14 cellular contexts compared by ENCODE assay signal in the genomic region with DNA sequence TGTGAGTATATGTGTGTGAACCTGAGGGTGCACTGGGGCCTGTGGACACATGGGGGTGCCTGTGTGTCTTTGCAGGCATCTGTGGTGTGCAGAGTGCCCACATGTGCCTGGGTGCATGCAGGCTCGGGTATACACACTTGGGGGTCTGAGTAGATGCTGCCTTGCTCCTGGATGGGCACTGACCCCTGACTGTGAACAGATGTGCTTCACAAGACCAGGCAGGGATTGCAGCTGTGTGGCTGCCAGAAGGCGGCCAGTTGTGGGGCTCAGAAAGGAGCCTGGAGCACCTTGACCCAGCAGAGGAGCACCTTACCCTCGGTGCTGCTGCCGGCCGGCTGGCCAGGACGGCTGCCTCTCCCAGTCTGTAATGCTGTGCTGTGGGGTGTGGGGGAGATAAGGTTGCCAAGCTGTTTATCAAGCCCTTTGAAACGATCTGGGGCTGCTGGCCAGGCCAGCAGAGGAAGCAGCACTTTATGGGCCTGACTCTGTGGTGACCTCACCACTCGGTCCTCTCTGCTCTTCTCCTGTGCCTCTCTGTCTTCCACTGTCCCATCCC. TPM values are rescaled to one million over a fixed set of nuclear protein-coding genes. Genes with fewer than 3 reads are reported as not detected.
A peak's percentile ranks its signal among the peaks of the same experiment; 100 is the strongest.
DNase-seq lines count a peak whose midpoint lies in the region; ATAC-seq, FAIRE-seq and TF ChIP-seq lines count a peak whose summit lies in the region.
"Had no signal": no experiment of that assay in that cellular context is flagged by ENCODE, and none has a peak within 500 bp of the region (broad histone marks: within the 10 kb centered on the region; RNA-seq: fewer than 3 reads in every experiment).

No MANE protein-coding gene starts in this region.

- FAIRE-seq in HepG2 (lab: Jason Lieb, UNC), result no peak
- FAIRE-seq: H54 had no signal

- no peak for TF ChIP-seq RAD21 in HepG2 (CRISPR knock-in tag; IDR thresholded peaks at IDR 0.05)

- H3K4me2 ChIP-seq in HepG2 (ENCODE audit: low read depth, low read length), result no peak overlapping the region

- no peak for TF ChIP-seq POLR2A in HepG2 (IDR thresholded peaks at IDR 0.05; ENCODE audit: insufficient read depth in 1 of 2, low read depth in 2 of 2, low read length in 2 of 2)

- peak; percentile 55 for ATAC-seq in HepG2
- ATAC-seq in GM21367 (IDR thresholded peaks at IDR 0.05; ENCODE audit: unreplicated experiment), result no peak

- H4K20me1 ChIP-seq in HepG2 (ENCODE audit: insufficient read depth, low read length), result no peaks in the 10 kb centered on the region

- in situ Hi-C loops in HepG2 (cut with HindIII; ENCODE audit: extremely low pct_ligation_motif_present, low pct_unique_long_range_greater_than_20kb), result no loop called here

- H3K9me3 ChIP-seq in MG63 (no peaks in the 10 kb centered on the region), HepG2 (ENCODE audit: low read length) (no peaks in the 10 kb centered on the region)

- no peaks in the 10 kb centered on the region for H3K27me3 ChIP-seq in MG63
- peaks cover 1 to 5% of the 10 kb centered on the region in 2 experiments; a peak in 3 of 5 replicates for H3K27me3 ChIP-seq in HepG2 (ENCODE audit: control insufficient read depth in 1 of 2, insufficient read depth in 2 of 2, low read length in 2 of 2)

- no peak overlapping the region for H3K27ac ChIP-seq in HepG2 (ENCODE audit: extremely low read length, insufficient read depth, low read length)
- H3K27ac ChIP-seq: coronary artery had no signal

- DNase-seq in AG09319 (ENCODE audit: extremely low read depth, low read depth) (no peak), MG63 (peak; percentile 52), choroid plexus epithelial cell (ENCODE audit: low read depth) (no peak), HepG2 (ENCODE audit: low spot score) (no peak), GF-D8 (lab: John Stamatoyannopoulos, UW) (no peak), AG08395 (ENCODE audit: low spot score) (no peak)
- DNase-seq in activated CD4-positive, CD25-positive, alpha-beta regulatory T cell (lab: John Stamatoyannopoulos, UW), result no peak
- DNase-seq: activated CD4-positive, alpha-beta T cell treated with anti-CD3 and anti-CD28 coated beads, Interleukin-2, amount 10 ng/mL, durations not matched to agents 24 days and 14 days; mammary epithelial cell; NCI-H1930; NCI-H524 treated with DMSO at 0.1 percent for 48 hours had no signal

- peaks cover 11% of the 10 kb centered on the region; the same call in 1 of the 2 replicates for H3K4me1 ChIP-seq in HepG2 (ENCODE audit: insufficient read depth, low read length)

- no peak overlapping the region for H3K9ac ChIP-seq in HepG2 (ENCODE audit: insufficient read depth, low read depth, low read length)

- peaks cover 5% of the 10 kb centered on the region for H3K36me3 ChIP-seq in MG63
- H3K36me3 ChIP-seq in HepG2 (replicated peaks in 1 of 2; ENCODE audit: control insufficient read depth in 1 of 2, insufficient read depth in 2 of 2, low read length in 2 of 2), result no peaks in the 10 kb centered on the region

- BruUV-seq in HepG2 (replicated peaks; lab: Mats Ljungman, UMichigan), result no TSS peak

- CTCF ChIA-PET in HepG2 (lab: Yijun Ruan, JAX; ENCODE audit: low intra/inter-chr PET ratio, low total read pairs), result no interaction called here

- no peak overlapping the region for H3K4me3 ChIP-seq in MG63
- no peak overlapping the region for H3K4me3 ChIP-seq in choroid plexus epithelial cell (ENCODE audit: low read depth, low read length)
- no peak overlapping the region for H3K4me3 ChIP-seq in HepG2 (replicated peaks in 1 of 3; ENCODE audit: insufficient read depth in 1 of 3, low read depth in 2 of 3, low read length in 3 of 3)
- H3K4me3 ChIP-seq: coronary artery had no signal

- TF ChIP-seq EP300 in HepG2 (IDR thresholded peaks at IDR 0.05; ENCODE audit: low read depth in 2 of 2, low read length in 2 of 2) (no peak), HepG2 (CRISPR knock-in tag; IDR thresholded peaks at IDR 0.05; ENCODE audit: borderline replicate concordance) (no peak)

- POLR2A ChIA-PET in HepG2 (lab: Yijun Ruan, JAX), result no interaction called here

- 4% methylated on average over 2 of the region's 8 CpGs for WGBS in HepG2 (ENCODE audit: low lambda C conversion rate)

- H3K79me2 ChIP-seq in HepG2 (ENCODE audit: insufficient read depth, low read length), result no peaks in the 10 kb centered on the region

- peak; percentile 11 for TF ChIP-seq CTCF in AG09319 (IDR thresholded peaks at IDR 0.05; ENCODE audit: low read depth, low read length)
- TF ChIP-seq CTCF in choroid plexus epithelial cell (conservative IDR thresholded peaks at IDR 0.05; ENCODE audit: low read depth, low read length), result peak; percentile 4
- TF ChIP-seq CTCF in HepG2 (CRISPR knock-in tag; IDR thresholded peaks at IDR 0.05), result no peak

- H2AFZ ChIP-seq in HepG2 (ENCODE audit: low read length), result no peak overlapping the region

- intact Hi-C loops in HepG2 (cut with micrococcal nuclease; ENCODE audit: unreplicated experiment), result no loop called here

TF ChIP-seq in HepG2, 621 proteins besides CTCF, POLR2A, EP300 and RAD21:
- TF ChIP-seq, protein P1, sequence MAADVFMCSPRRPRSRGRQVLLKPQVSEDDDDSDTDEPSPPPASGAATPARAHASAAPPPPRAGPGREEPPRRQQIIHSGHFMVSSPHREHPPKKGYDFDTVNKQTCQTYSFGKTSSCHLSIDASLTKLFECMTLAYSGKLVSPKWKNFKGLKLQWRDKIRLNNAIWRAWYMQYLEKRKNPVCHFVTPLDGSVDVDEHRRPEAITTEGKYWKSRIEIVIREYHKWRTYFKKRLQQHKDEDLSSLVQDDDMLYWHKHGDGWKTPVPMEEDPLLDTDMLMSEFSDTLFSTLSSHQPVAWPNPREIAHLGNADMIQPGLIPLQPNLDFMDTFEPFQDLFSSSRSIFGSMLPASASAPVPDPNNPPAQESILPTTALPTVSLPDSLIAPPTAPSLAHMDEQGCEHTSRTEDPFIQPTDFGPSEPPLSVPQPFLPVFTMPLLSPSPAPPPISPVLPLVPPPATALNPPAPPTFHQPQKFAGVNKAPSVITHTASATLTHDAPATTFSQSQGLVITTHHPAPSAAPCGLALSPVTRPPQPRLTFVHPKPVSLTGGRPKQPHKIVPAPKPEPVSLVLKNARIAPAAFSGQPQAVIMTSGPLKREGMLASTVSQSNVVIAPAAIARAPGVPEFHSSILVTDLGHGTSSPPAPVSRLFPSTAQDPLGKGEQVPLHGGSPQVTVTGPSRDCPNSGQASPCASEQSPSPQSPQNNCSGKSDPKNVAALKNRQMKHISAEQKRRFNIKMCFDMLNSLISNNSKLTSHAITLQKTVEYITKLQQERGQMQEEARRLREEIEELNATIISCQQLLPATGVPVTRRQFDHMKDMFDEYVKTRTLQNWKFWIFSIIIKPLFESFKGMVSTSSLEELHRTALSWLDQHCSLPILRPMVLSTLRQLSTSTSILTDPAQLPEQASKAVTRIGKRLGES (CRISPR knock-in tag; IDR thresholded peaks at IDR 0.05; ENCODE audit: borderline replicate concordance), result no peak
- TF ChIP-seq ZNF562 (CRISPR knock-in tag; IDR thresholded peaks at IDR 0.05; ENCODE audit: borderline replicate concordance) (no peak), ZNF263 (CRISPR knock-in tag; IDR thresholded peaks at IDR 0.05) (peak; percentile 40; the same call in 1 of the 2 replicates), ZNF329 (CRISPR knock-in tag; IDR thresholded peaks at IDR 0.05; ENCODE audit: low read depth) (no peak)

RNA-seq across cellular contexts. Expression of gene MRPS22, which starts 55.5 kb away (rescaled TPM):
- total RNA-seq in MG63 (2014; rRNA removed; shearing (Covaris generic); ENCODE audit: low replicate concordance), result 147 and 166 TPM in 2 replicates
- total RNA-seq in HepG2 (2016; rRNA removed; fragmentation: Illumina TruSeq; extraction: Trizol), result 113 and 139 TPM in 2 replicates
- total RNA-seq in HepG2 (2016; cell fraction: cytosol; rRNA removed; fragmentation: Illumina TruSeq; extraction: Trizol; ENCODE audit: low read depth), result 38.6 and 46.4 TPM in 2 replicates
- 114 and 134 TPM in 2 replicates for total RNA-seq in HepG2 (2016; cell fraction: insoluble cytoplasmic fraction; rRNA removed; fragmentation: Illumina TruSeq; extraction: Trizol)
- total RNA-seq in HepG2 (2016; cell fraction: membrane; rRNA removed; fragmentation: Illumina TruSeq; extraction: Trizol), result 49.5 and 56.4 TPM in 2 replicates
- 67.5 and 73.1 TPM in 2 replicates for total RNA-seq in HepG2 (2016; cell fraction: nucleus; rRNA removed; fragmentation: Illumina TruSeq; extraction: Trizol)
- 37.8 and 52.7 TPM in 2 replicates for polyA plus RNA-seq in HepG2 (2011; rRNA removed)
- 42.9 and 45.8 TPM in 2 replicates for polyA plus RNA-seq in HepG2 (2011; cell fraction: cytosol; rRNA removed)
- 21.9 and 27.2 TPM in 2 replicates for polyA plus RNA-seq in HepG2 (2011; cell fraction: nucleus; rRNA removed)
- polyA plus RNA-seq in HepG2 (2012), result 40.4 and 53.7 TPM in 2 replicates
- 38.9 and 39.2 TPM in 2 replicates for polyA plus RNA-seq in HepG2 (2016; cell fraction: cytosol; fragmentation: Illumina TruSeq; extraction: Trizol; ENCODE audit: low read depth)
- 121 and 130 TPM in 2 replicates for polyA plus RNA-seq in HepG2 (2016; cell fraction: insoluble cytoplasmic fraction; fragmentation: Illumina TruSeq; extraction: Trizol; ENCODE audit: low read depth)
- 40.0 and 46.6 TPM in 2 replicates for polyA plus RNA-seq in HepG2 (2016; cell fraction: membrane; fragmentation: Illumina TruSeq; extraction: Trizol; ENCODE audit: low read depth)
- 70.7 and 73.3 TPM in 2 replicates for polyA plus RNA-seq in HepG2 (2016; cell fraction: nucleus; fragmentation: Illumina TruSeq; extraction: Trizol; ENCODE audit: insufficient read depth, low read depth)
- 13.0 and 15.3 TPM in 2 replicates for polyA minus RNA-seq in HepG2 (2011; rRNA and poly(A)+ RNA removed; ENCODE audit: low replicate concordance)
- polyA minus RNA-seq in HepG2 (2011; cell fraction: cytosol; rRNA and poly(A)+ RNA removed), result 20.8 and 25.8 TPM in 2 replicates
- polyA minus RNA-seq in HepG2 (2011; cell fraction: nucleus; rRNA and poly(A)+ RNA removed), result 64.6 and 72.1 TPM in 2 replicates
